9 cellular contexts compared by ENCODE assay signal in genomic region chr3:172087827-172088580, GRCh38. TPM values are rescaled to one million over a fixed set of nuclear protein-coding genes. Genes with fewer than 3 reads are reported as not detected.
DNase-seq lines count a peak whose midpoint lies in the region; ATAC-seq and TF ChIP-seq lines count a peak whose summit lies in the region.
"Had no signal": no experiment of that assay in that cellular context is flagged by ENCODE, and none has a peak within 500 bp of the region (broad histone marks: within the 10 kb centered on the region; RNA-seq: fewer than 3 reads in every experiment).

No MANE protein-coding gene starts in this region.

- POLR2A ChIA-PET in T-cell (lab: Charles Lee) = interaction anchor here in 1 of 2 donors (0.5 to 1.3 kb wide), 3 partner anchors 14 to 61 kb away, joined by 3 to 9 read pairs (median 4); no protein-coding TSS in a partner anchor

- H3K4me3 Mint-ChIP-seq in T-cell = peak overlapping the region in 1 of 3 donors; percentile 15
- H3K4me3 Mint-ChIP-seq in natural killer cell treated with Interleukin-12 subunit alpha and Interleukin-12 subunit beta and Interleukin-15 and Interleukin-18, amount 100 ng/mL, for 72 hours = peak overlapping the region; percentile 81
- no peak overlapping the region for H3K4me3 Mint-ChIP-seq in glutamatergic neuron (ENCODE audit: unreplicated experiment)
- H3K4me3 Mint-ChIP-seq: naive B cell had no signal

- CTCF ChIA-PET in T-cell (lab: Charles Lee) = interaction anchor here (1.0 kb wide), 3 partner anchors 16 to 52 kb away, joined by 3 read pairs; no protein-coding TSS in a partner anchor

- peak; percentile 83 for ATAC-seq in GM18907 (IDR thresholded peaks at IDR 0.05; ENCODE audit: unreplicated experiment)
- ATAC-seq in HG02798 (IDR thresholded peaks at IDR 0.05; ENCODE audit: poor library complexity, unreplicated experiment) = peak; percentile 82
- peak in 2 of 4 experiments; percentile 55 to 58 for ATAC-seq in T-cell (replicated peaks in 1 of 4)
- peak; percentile 65 to 77 for ATAC-seq in natural killer cell treated with Interleukin-12 subunit alpha and Interleukin-12 subunit beta and Interleukin-15 and Interleukin-18, amount 100 ng/mL, for 72 hours

- H3K4me1 Mint-ChIP-seq in T-cell (peaks cover 24 to 37% (median 28%) of the 10 kb centered on the region in 3 donors), glutamatergic neuron (ENCODE audit: low read depth, unreplicated experiment) (peaks cover 5% of the 10 kb centered on the region)
- peaks cover 48 to 60% of the 10 kb centered on the region in 2 donors for H3K4me1 Mint-ChIP-seq in natural killer cell treated with Interleukin-12 subunit alpha and Interleukin-12 subunit beta and Interleukin-15 and Interleukin-18, amount 100 ng/mL, for 72 hours (ENCODE audit: low read depth in 2 of 2)
- H3K4me1 Mint-ChIP-seq: naive B cell had no signal

- DNase-seq in T-cell = no peak
- no peak for DNase-seq in natural killer cell treated with Interleukin-12 subunit alpha and Interleukin-12 subunit beta and Interleukin-15 and Interleukin-18, amount 100 ng/mL, for 72 hours (ENCODE audit: low spot score)
- DNase-seq in AML-193 (lab: John Stamatoyannopoulos, UW) = no peak
- no peak for DNase-seq in NCI-H524 (lab: John Stamatoyannopoulos, UW)
- DNase-seq in glutamatergic neuron = no peak
- DNase-seq in mucosa of gallbladder (ENCODE audit: low spot score) = no peak
- DNase-seq: naive B cell had no signal

- no peaks in the 10 kb centered on the region for H3K27me3 Mint-ChIP-seq in T-cell
- H3K27me3 Mint-ChIP-seq in natural killer cell treated with Interleukin-12 subunit alpha and Interleukin-12 subunit beta and Interleukin-15 and Interleukin-18, amount 100 ng/mL, for 72 hours = no peaks in the 10 kb centered on the region
- H3K27me3 Mint-ChIP-seq in glutamatergic neuron (ENCODE audit: unreplicated experiment) = no peaks in the 10 kb centered on the region

- H3K36me3 Mint-ChIP-seq in T-cell (peaks cover 8% of the 10 kb centered on the region), glutamatergic neuron (ENCODE audit: unreplicated experiment) (no peaks in the 10 kb centered on the region)
- H3K36me3 Mint-ChIP-seq in natural killer cell treated with Interleukin-12 subunit alpha and Interleukin-12 subunit beta and Interleukin-15 and Interleukin-18, amount 100 ng/mL, for 72 hours = peaks cover 8% of the 10 kb centered on the region
- H3K36me3 Mint-ChIP-seq: naive B cell had no signal

- no peak for TF ChIP-seq CTCF in glutamatergic neuron (IDR thresholded peaks at IDR 0.05; ENCODE audit: partially characterized antibody, unreplicated experiment)

- H3K27ac Mint-ChIP-seq in T-cell (peak overlapping the region; percentile 70 to 83), glutamatergic neuron (ENCODE audit: unreplicated experiment) (no peak overlapping the region)
- H3K27ac Mint-ChIP-seq in natural killer cell treated with Interleukin-12 subunit alpha and Interleukin-12 subunit beta and Interleukin-15 and Interleukin-18, amount 100 ng/mL, for 72 hours = peak overlapping the region; percentile 87
- H3K27ac Mint-ChIP-seq: naive B cell had no signal

- H3K9me3 Mint-ChIP-seq in T-cell (no peaks in the 10 kb centered on the region), glutamatergic neuron (ENCODE audit: unreplicated experiment) (no peaks in the 10 kb centered on the region)
- no peaks in the 10 kb centered on the region for H3K9me3 Mint-ChIP-seq in natural killer cell treated with Interleukin-12 subunit alpha and Interleukin-12 subunit beta and Interleukin-15 and Interleukin-18, amount 100 ng/mL, for 72 hours

RNA-seq across cellular contexts. Expression of gene FNDC3B, which starts 48.6 kb away (rescaled TPM):
- total RNA-seq in T-cell = 10 to 100 TPM; 18.1 to 46.5 (median 23.5) TPM
- total RNA-seq in natural killer cell treated with Interleukin-12 subunit alpha and Interleukin-12 subunit beta and Interleukin-15 and Interleukin-18, amount 100 ng/mL, for 72 hours = 100 to 1,000 TPM; 149 to 217 TPM
- total RNA-seq in glutamatergic neuron (ENCODE audit: unreplicated experiment) = 11.7 TPM
- 103 TPM for total RNA-seq in mucosa of gallbladder
